ENCODE assay signal across 17 cellular contexts in the genomic region with DNA sequence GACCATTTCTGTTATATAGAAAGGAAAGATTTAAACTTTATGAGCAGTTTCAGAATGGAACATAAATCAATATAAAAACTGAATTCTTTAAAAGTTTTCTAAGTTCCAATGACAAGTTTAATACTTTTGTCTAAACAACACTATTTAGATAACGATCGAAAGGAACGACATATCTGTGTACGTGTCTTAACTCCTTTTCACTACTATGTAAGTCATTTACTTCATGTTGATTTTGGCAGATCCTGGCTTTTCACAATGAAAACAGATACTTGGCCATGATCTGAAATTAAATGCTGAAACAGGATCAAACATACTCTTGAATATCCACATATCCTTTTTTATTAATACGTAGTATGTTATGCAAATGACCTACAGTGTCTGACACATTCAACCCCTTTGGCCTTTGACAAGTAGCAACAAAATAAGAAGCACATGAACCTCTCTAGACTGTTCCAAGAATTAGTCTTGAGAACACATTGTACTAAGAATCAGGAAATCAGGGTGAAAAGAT. TPM values are rescaled to one million over a fixed set of nuclear protein-coding genes. Genes with fewer than 3 reads are reported as not detected.
A peak's percentile ranks its signal among the peaks of the same experiment; 100 is the strongest.
DNase-seq lines count a peak whose midpoint lies in the region; ATAC-seq and TF ChIP-seq lines count a peak whose summit lies in the region.
"Had no signal": no experiment of that assay in that cellular context is flagged by ENCODE, and none has a peak within 500 bp of the region (broad histone marks: within the 10 kb centered on the region; RNA-seq: fewer than 3 reads in every experiment).

No MANE protein-coding gene starts in this region.

- CTCF ChIA-PET in naive thymus-derived CD4-positive, alpha-beta T cell (lab: Charles Lee): no interaction called here
- CTCF ChIA-PET in CD8-positive, alpha-beta T cell (lab: Charles Lee): no interaction called here

- no peaks in the 10 kb centered on the region for H3K36me3 ChIP-seq in right atrium auricular region
- no peaks in the 10 kb centered on the region for H3K36me3 ChIP-seq in naive thymus-derived CD4-positive, alpha-beta T cell (ENCODE audit: control insufficient read depth in 2 of 3, insufficient read depth in 3 of 3, low read length in 3 of 3)
- no peaks in the 10 kb centered on the region for H3K36me3 ChIP-seq in CD8-positive, alpha-beta T cell (ENCODE audit: insufficient read depth, low read length)

- H3K4me3 ChIP-seq in right atrium auricular region: no peak overlapping the region
- no peak overlapping the region for H3K4me3 ChIP-seq in naive thymus-derived CD4-positive, alpha-beta T cell (ENCODE audit: low read length)
- H3K4me3 ChIP-seq in CD8-positive, alpha-beta T cell (ENCODE audit: low read depth, low read length): no peak overlapping the region
- H3K4me3 ChIP-seq: A549 had no signal

- DNase-seq in EH (ENCODE audit: low read depth) (peak; percentile 38), dermis blood vessel endothelial cell (peak; percentile 5), right atrium auricular region (ENCODE audit: low spot score) (no peak), renal cortical epithelial cell (ENCODE audit: low read depth) (peak; percentile 20), NAMALWA (ENCODE audit: low spot score) (no peak)
- no peak for DNase-seq in naive thymus-derived CD4-positive, alpha-beta T cell
- DNase-seq in activated T-helper 1 cell treated with anti-CD3 and anti-CD28 coated beads, Interleukin-12 subunit alpha, Interleukin-12 subunit beta, Interleukin-2, Interleukin-4 antibody, amounts not matched to agents 30 ng/mL and 10 ng/mL and 1 ng/mL, durations not matched to agents 14 hours and 24 hours and 36 hours (ENCODE audit: low spot score): no peak
- no peak for DNase-seq in CD8-positive, alpha-beta T cell
- DNase-seq: erythroblast; MV-4-11; posterior cingulate gyrus; stimulated activated naive CD4-positive, alpha-beta T cell had no signal

- H3K9me3 ChIP-seq in right atrium auricular region: no peaks in the 10 kb centered on the region
- H3K9me3 ChIP-seq in naive thymus-derived CD4-positive, alpha-beta T cell (ENCODE audit: control insufficient read depth in 2 of 3, low read length in 3 of 3): no peaks in the 10 kb centered on the region
- no peaks in the 10 kb centered on the region for H3K9me3 ChIP-seq in CD8-positive, alpha-beta T cell (ENCODE audit: low read length)
- H3K9me3 ChIP-seq: A549 had no signal

- H3K4me3 Mint-ChIP-seq in naive thymus-derived CD4-positive, alpha-beta T cell: no peak overlapping the region
- no peak overlapping the region for H3K4me3 Mint-ChIP-seq in activated T-helper 1 cell treated with anti-CD3 and anti-CD28 coated beads, Interleukin-12 subunit alpha, Interleukin-12 subunit beta, Interleukin-2, Interleukin-4 antibody, amounts not matched to agents 30 ng/mL and 10 ng/mL and 1 ng/mL, durations not matched to agents 14 hours and 24 hours and 36 hours
- no peak overlapping the region for H3K4me3 Mint-ChIP-seq in CD8-positive, alpha-beta T cell

- H3K9me3 Mint-ChIP-seq in naive thymus-derived CD4-positive, alpha-beta T cell: no peaks in the 10 kb centered on the region
- H3K9me3 Mint-ChIP-seq in activated T-helper 1 cell treated with anti-CD3 and anti-CD28 coated beads, Interleukin-12 subunit alpha, Interleukin-12 subunit beta, Interleukin-2, Interleukin-4 antibody, amounts not matched to agents 30 ng/mL and 10 ng/mL and 1 ng/mL, durations not matched to agents 14 hours and 24 hours and 36 hours: no peaks in the 10 kb centered on the region
- H3K9me3 Mint-ChIP-seq in CD8-positive, alpha-beta T cell: no peaks in the 10 kb centered on the region

- no peaks in the 10 kb centered on the region for H3K27me3 ChIP-seq in right atrium auricular region
- no peaks in the 10 kb centered on the region for H3K27me3 ChIP-seq in naive thymus-derived CD4-positive, alpha-beta T cell (ENCODE audit: control insufficient read depth in 2 of 2, insufficient read depth in 2 of 2, low read length in 2 of 2)
- no peaks in the 10 kb centered on the region for H3K27me3 ChIP-seq in CD8-positive, alpha-beta T cell (ENCODE audit: insufficient read depth, low read length)

- peaks cover 0 to 7% of the 10 kb centered on the region in 2 donors for H3K4me1 ChIP-seq in right atrium auricular region
- H3K4me1 ChIP-seq in naive thymus-derived CD4-positive, alpha-beta T cell (ENCODE audit: control insufficient read depth in 2 of 2, insufficient read depth in 2 of 2, low read length in 2 of 2): no peaks in the 10 kb centered on the region
- no peaks in the 10 kb centered on the region for H3K4me1 ChIP-seq in CD8-positive, alpha-beta T cell (ENCODE audit: insufficient read depth, low read length)
- H3K4me1 ChIP-seq: A549 had no signal

- H3K27me3 Mint-ChIP-seq in naive thymus-derived CD4-positive, alpha-beta T cell: peaks cover 0 to 24% (median 0%) of the 10 kb centered on the region in 5 donors
- peaks cover 8% of the 10 kb centered on the region for H3K27me3 Mint-ChIP-seq in activated T-helper 1 cell treated with anti-CD3 and anti-CD28 coated beads, Interleukin-12 subunit alpha, Interleukin-12 subunit beta, Interleukin-2, Interleukin-4 antibody, amounts not matched to agents 30 ng/mL and 10 ng/mL and 1 ng/mL, durations not matched to agents 14 hours and 24 hours and 36 hours (ENCODE audit: insufficient read depth)
- no peaks in the 10 kb centered on the region for H3K27me3 Mint-ChIP-seq in CD8-positive, alpha-beta T cell (ENCODE audit: low read depth)

- intact Hi-C loops in naive thymus-derived CD4-positive, alpha-beta T cell (cut with micrococcal nuclease): no loop called here
- intact Hi-C loops in activated T-helper 1 cell treated with anti-CD3 and anti-CD28 coated beads, Interleukin-12 subunit alpha, Interleukin-12 subunit beta, Interleukin-2, Interleukin-4 antibody, amounts not matched to agents 30 ng/mL and 10 ng/mL and 1 ng/mL, durations not matched to agents 14 hours and 24 hours and 36 hours (cut with micrococcal nuclease): no loop called here
- intact Hi-C loops in CD8-positive, alpha-beta T cell (cut with DNase I, micrococcal nuclease): no loop called here

- TF ChIP-seq CTCF in right atrium auricular region (IDR thresholded peaks at IDR 0.05): no peak
- TF ChIP-seq CTCF in CD8-positive, alpha-beta T cell (IDR thresholded peaks at IDR 0.05): no peak

- H3K4me1 Mint-ChIP-seq in naive thymus-derived CD4-positive, alpha-beta T cell: peaks cover 0 to 4% (median 0%) of the 10 kb centered on the region in 7 donors
- H3K4me1 Mint-ChIP-seq in activated T-helper 1 cell treated with anti-CD3 and anti-CD28 coated beads, Interleukin-12 subunit alpha, Interleukin-12 subunit beta, Interleukin-2, Interleukin-4 antibody, amounts not matched to agents 30 ng/mL and 10 ng/mL and 1 ng/mL, durations not matched to agents 14 hours and 24 hours and 36 hours (ENCODE audit: low read depth): no peaks in the 10 kb centered on the region
- H3K4me1 Mint-ChIP-seq in CD8-positive, alpha-beta T cell (ENCODE audit: low read depth): no peaks in the 10 kb centered on the region

- peak overlapping the region; percentile 65 to 66 for H3K27ac ChIP-seq in right atrium auricular region
- no peak overlapping the region for H3K27ac ChIP-seq in naive thymus-derived CD4-positive, alpha-beta T cell (ENCODE audit: low read depth, low read length)
- no peak overlapping the region for H3K27ac ChIP-seq in CD8-positive, alpha-beta T cell (ENCODE audit: low read depth, low read length)
- H3K27ac ChIP-seq: A549 had no signal

- POLR2A ChIA-PET in naive thymus-derived CD4-positive, alpha-beta T cell (lab: Charles Lee): no interaction called here
- POLR2A ChIA-PET in CD8-positive, alpha-beta T cell (lab: Charles Lee): no interaction called here

- ATAC-seq in naive thymus-derived CD4-positive, alpha-beta T cell: no peak
- no peak for ATAC-seq in CD8-positive, alpha-beta T cell
- ATAC-seq: A549 had no signal

- H3K36me3 Mint-ChIP-seq in naive thymus-derived CD4-positive, alpha-beta T cell: peaks cover 0 to 14% (median 0%) of the 10 kb centered on the region in 5 donors
- H3K36me3 Mint-ChIP-seq in activated T-helper 1 cell treated with anti-CD3 and anti-CD28 coated beads, Interleukin-12 subunit alpha, Interleukin-12 subunit beta, Interleukin-2, Interleukin-4 antibody, amounts not matched to agents 30 ng/mL and 10 ng/mL and 1 ng/mL, durations not matched to agents 14 hours and 24 hours and 36 hours (ENCODE audit: low read depth): no peaks in the 10 kb centered on the region
- no peaks in the 10 kb centered on the region for H3K36me3 Mint-ChIP-seq in CD8-positive, alpha-beta T cell

- no peak overlapping the region for H3K27ac Mint-ChIP-seq in naive thymus-derived CD4-positive, alpha-beta T cell
- no peak overlapping the region for H3K27ac Mint-ChIP-seq in activated T-helper 1 cell treated with anti-CD3 and anti-CD28 coated beads, Interleukin-12 subunit alpha, Interleukin-12 subunit beta, Interleukin-2, Interleukin-4 antibody, amounts not matched to agents 30 ng/mL and 10 ng/mL and 1 ng/mL, durations not matched to agents 14 hours and 24 hours and 36 hours
- H3K27ac Mint-ChIP-seq in CD8-positive, alpha-beta T cell: no peak overlapping the region

RNA-seq across cellular contexts. Expression of a gene that starts 41.9 kb away (rescaled TPM):
- 0.51 and 2.7 TPM in 2 replicates for total RNA-seq in dermis blood vessel endothelial cell
- 10 to 100 TPM; 14.9 to 26.8 TPM for total RNA-seq in right atrium auricular region
- total RNA-seq in renal cortical epithelial cell: 16.0 and 27.7 TPM in 2 replicates
- 1 to 10 TPM; 1.5 to 3.6 (median 2.9) TPM for total RNA-seq in naive thymus-derived CD4-positive, alpha-beta T cell
- polyA plus RNA-seq in naive thymus-derived CD4-positive, alpha-beta T cell: 1 to 10 TPM; 3.9 to 4.0 TPM
- total RNA-seq in activated T-helper 1 cell treated with anti-CD3 and anti-CD28 coated beads, Interleukin-12 subunit alpha, Interleukin-12 subunit beta, Interleukin-2, Interleukin-4 antibody, amounts not matched to agents 30 ng/mL and 10 ng/mL and 1 ng/mL, durations not matched to agents 14 hours and 24 hours and 36 hours: 2.0 and 2.5 TPM in 2 replicates
- total RNA-seq in CD8-positive, alpha-beta T cell: 1 to 10 TPM; 1.6 to 1.7 TPM

RNA-seq across cellular contexts. Expression of a gene that starts 45.4 kb away (rescaled TPM):
- total RNA-seq in dermis blood vessel endothelial cell (not detected in 2 replicates), right atrium auricular region (under 1 TPM in 1 of 2 donors, not detected in 1; 0.08 TPM), renal cortical epithelial cell (0.05 TPM in 1 of 2 replicates, not detected in the other)
- total RNA-seq in naive thymus-derived CD4-positive, alpha-beta T cell: under 1 TPM in 3 of 5 experiments, not detected in 2; 0.19 to 0.43 (median 0.32) TPM
- not detected for polyA plus RNA-seq in naive thymus-derived CD4-positive, alpha-beta T cell
- not detected in 2 replicates for total RNA-seq in activated T-helper 1 cell treated with anti-CD3 and anti-CD28 coated beads, Interleukin-12 subunit alpha, Interleukin-12 subunit beta, Interleukin-2, Interleukin-4 antibody, amounts not matched to agents 30 ng/mL and 10 ng/mL and 1 ng/mL, durations not matched to agents 14 hours and 24 hours and 36 hours
- not detected for total RNA-seq in CD8-positive, alpha-beta T cell
- total RNA-seq: activated CD8-positive, alpha-beta memory T cell treated with anti-CD3 and anti-CD28 coated beads for 36 hours; G401; mucosa of gallbladder; SK-MEL-5 had no signal
- polyA plus RNA-seq: A549 had no signal

Comparison
In these comparisons a context has a peak if more than half of its experiments do, and no peak if none do; other contexts are left out.
1. DNase-seq: peak in EH (single experiment), dermis blood vessel endothelial cell (single experiment) and renal cortical epithelial cell (single experiment); none in right atrium auricular region (single experiment), naive thymus-derived CD4-positive, alpha-beta T cell (0 of 9), activated T-helper 1 cell treated with anti-CD3 and anti-CD28 coated beads, Interleukin-12 subunit alpha, Interleukin-12 subunit beta, Interleukin-2, Interleukin-4 antibody, amounts not matched to agents 30 ng/mL and 10 ng/mL and 1 ng/mL, durations not matched to agents 14 hours and 24 hours and 36 hours (single experiment), CD8-positive, alpha-beta T cell (0 of 7) and NAMALWA (single experiment).
2. H3K27ac ChIP-seq: peak in right atrium auricular region (2 of 2); none in naive thymus-derived CD4-positive, alpha-beta T cell (single experiment) and CD8-positive, alpha-beta T cell (single experiment).